Comparison of ENCODE assay signal across 17 cellular contexts in the genomic region with DNA sequence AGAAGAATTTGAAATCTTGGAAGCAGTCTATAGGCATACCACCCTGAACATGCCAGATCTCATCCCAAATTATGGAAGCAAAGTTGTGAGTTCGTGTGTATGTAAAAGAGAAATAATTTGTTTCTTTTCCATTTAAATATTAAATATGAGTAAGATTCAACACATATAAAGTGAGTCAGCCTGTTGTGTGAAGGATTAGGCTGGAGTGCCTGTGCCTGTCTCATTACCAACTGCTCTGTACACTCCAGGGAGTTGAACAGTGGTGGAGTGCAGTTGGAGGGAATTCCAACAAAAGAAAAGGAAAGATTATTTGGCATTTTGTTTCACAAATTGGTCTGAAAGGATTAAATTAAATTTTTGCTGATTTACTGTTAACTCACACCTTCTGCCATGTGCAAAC.
DNase-seq lines count a peak whose midpoint lies in the region; ATAC-seq and TF ChIP-seq lines count a peak whose summit lies in the region.
"Had no signal": no experiment of that assay in that cellular context is flagged by ENCODE, and none has a peak within 500 bp of the region (broad histone marks: within the 10 kb centered on the region; RNA-seq: fewer than 3 reads in every experiment).

No MANE protein-coding gene starts in this region.

- intact Hi-C loops in A673 (cut with micrococcal nuclease; ENCODE audit: unreplicated experiment) (no loop called here), lower leg skin (cut with DNase I; ENCODE audit: low total_unique reads) (no loop called here)

- peaks cover 2% of the 10 kb centered on the region for H3K27me3 Mint-ChIP-seq in type B pancreatic cell
- H3K27me3 Mint-ChIP-seq: CD4-positive, alpha-beta T cell had no signal

- no peaks in the 10 kb centered on the region for H3K27me3 ChIP-seq in A673 (replicated peaks; ENCODE audit: insufficient read depth, low read depth, low read length, poor library complexity)
- no peaks in the 10 kb centered on the region for H3K27me3 ChIP-seq in RWPE2 (ENCODE audit: insufficient read depth, poor library complexity, severe bottlenecking)
- no peaks in the 10 kb centered on the region for H3K27me3 ChIP-seq in foreskin keratinocyte
- H3K27me3 ChIP-seq: BE2C, Peyer's patch had no signal

- WGBS in lower leg skin, 2 donors: 40 to 44% methylated on average over 1 of the region's 1 CpG

- DNase-seq in A673 (ENCODE audit: low spot score) (peak; percentile 39), GM03348 (ENCODE audit: low spot score) (peak; percentile 22), RWPE2 (ENCODE audit: low spot score) (no peak), foreskin keratinocyte (peak; percentile 35 to 49), GOT3 (lab: John Stamatoyannopoulos, UW) (no peak), lower leg skin (ENCODE audit: low spot score in 2 of 2) (no peak), type B pancreatic cell (ENCODE audit: extremely low spot score, unreplicated experiment) (no peak)
- DNase-seq: CD4-positive, alpha-beta T cell; NCI-H1436; NCI-H2081 treated with DMSO at 0.1 percent for 48 hours; NCI-H2227 treated with DMSO at 0.1 percent for 48 hours; NCI-H524 treated with DMSO at 0.1 percent for 48 hours; Peyer's patch; SHP77 treated with DMSO at 0.1 percent for 48 hours had no signal

- no peak overlapping the region for H3K27ac ChIP-seq in A673 (ENCODE audit: low read depth, low read length, poor library complexity, severe bottlenecking)
- no peak overlapping the region for H3K27ac ChIP-seq in RWPE2 (ENCODE audit: poor library complexity, severe bottlenecking)
- H3K27ac ChIP-seq in foreskin keratinocyte: no peak overlapping the region
- H3K27ac ChIP-seq: HL-60, Peyer's patch had no signal

- no peak overlapping the region for H3K4me3 Mint-ChIP-seq in type B pancreatic cell
- H3K4me3 Mint-ChIP-seq: CD4-positive, alpha-beta T cell had no signal

- no peaks in the 10 kb centered on the region for H3K9me3 Mint-ChIP-seq in type B pancreatic cell
- H3K9me3 Mint-ChIP-seq: CD4-positive, alpha-beta T cell had no signal

- no peaks in the 10 kb centered on the region for H3K36me3 Mint-ChIP-seq in type B pancreatic cell

- H3K27ac Mint-ChIP-seq in type B pancreatic cell: no peak overlapping the region
- H3K27ac Mint-ChIP-seq: CD4-positive, alpha-beta T cell had no signal

- CTCF ChIA-PET in A673 (lab: Charles Lee): no interaction called here

- no peaks in the 10 kb centered on the region for H3K9me3 ChIP-seq in A673 (ENCODE audit: low read depth, low read length, poor library complexity, severe bottlenecking)
- H3K9me3 ChIP-seq in RWPE2 (ENCODE audit: severe bottlenecking): no peaks in the 10 kb centered on the region
- H3K9me3 ChIP-seq: BE2C, Peyer's patch had no signal

- no peaks in the 10 kb centered on the region for H3K4me1 Mint-ChIP-seq in type B pancreatic cell (ENCODE audit: unreplicated experiment)

- ATAC-seq in RWPE2 (ENCODE audit: low read depth) (peak; percentile 57; the same call in 1 of the 3 replicates), foreskin keratinocyte (peak; percentile 92), GM19397 (IDR thresholded peaks at IDR 0.05; ENCODE audit: unreplicated experiment) (no peak)

- no TSS peak for BruUV-seq in A673 (replicated peaks; lab: Mats Ljungman, UMichigan)

- H3K4me1 ChIP-seq in A673 (ENCODE audit: insufficient read depth, low read length, poor library complexity, severe bottlenecking) (peaks cover 9% of the 10 kb centered on the region), RWPE2 (ENCODE audit: insufficient read depth, poor library complexity, severe bottlenecking) (no peaks in the 10 kb centered on the region), foreskin keratinocyte (peaks cover 6% of the 10 kb centered on the region)
- H3K4me1 ChIP-seq: BE2C, Peyer's patch had no signal

- no peak overlapping the region for H3K4me3 ChIP-seq in A673 (ENCODE audit: low read depth, low read length, poor library complexity, severe bottlenecking)
- no peak overlapping the region for H3K4me3 ChIP-seq in RWPE2 (ENCODE audit: severe bottlenecking)
- H3K4me3 ChIP-seq in lower leg skin (ENCODE audit: low read depth, poor library complexity, severe bottlenecking): no peak overlapping the region
- H3K4me3 ChIP-seq: Peyer's patch had no signal

- POLR2A ChIA-PET in A673 (lab: Charles Lee; ENCODE audit: low non-redundant PET): no interaction called here

- no peak for TF ChIP-seq POLR2A in lower leg skin (IDR thresholded peaks at IDR 0.05)

- no peak for TF ChIP-seq CTCF in A673 (conservative IDR thresholded peaks at IDR 0.05; ENCODE audit: low read depth, low read length)
- no peak for TF ChIP-seq CTCF in RWPE2 (IDR thresholded peaks at IDR 0.05; ENCODE audit: poor library complexity, severe bottlenecking)
- TF ChIP-seq CTCF in foreskin keratinocyte (conservative IDR thresholded peaks at IDR 0.05): no peak
- no peak for TF ChIP-seq CTCF in lower leg skin (IDR thresholded peaks at IDR 0.05)
- TF ChIP-seq CTCF in type B pancreatic cell (conservative IDR thresholded peaks at IDR 0.05): no peak

- H3K36me3 ChIP-seq in A673 (ENCODE audit: insufficient read depth, low read length, poor library complexity, severe bottlenecking) (no peaks in the 10 kb centered on the region), RWPE2 (ENCODE audit: low read depth) (no peaks in the 10 kb centered on the region)
- H3K36me3 ChIP-seq: BE2C, Peyer's patch had no signal

Comparison
In these comparisons a context has a peak if more than half of its experiments do, and no peak if none do; other contexts are left out.
1. DNase-seq: peak in A673 (single experiment), GM03348 (single experiment) and foreskin keratinocyte (2 of 2); none in RWPE2 (single experiment), GOT3 (single experiment), lower leg skin (0 of 2) and type B pancreatic cell (single experiment).